In genomic region chr2:148999451-148999891, GRCh38 we compare ENCODE assay signal across 23 cellular contexts. TPM values are rescaled to one million over a fixed set of nuclear protein-coding genes. Genes with fewer than 3 reads are reported as not detected.
DNase-seq lines count a peak whose midpoint lies in the region; ATAC-seq, FAIRE-seq and TF ChIP-seq lines count a peak whose summit lies in the region.
"Had no signal": no experiment of that assay in that cellular context is flagged by ENCODE, and none has a peak within 500 bp of the region (broad histone marks: within the 10 kb centered on the region; RNA-seq: fewer than 3 reads in every experiment).

No MANE protein-coding gene starts in this region.

- no peak for TF ChIP-seq POLR2A in H1 (IDR thresholded peaks at IDR 0.05; ENCODE audit: control extremely low read depth in 1 of 2, low read depth in 2 of 2, low read length in 2 of 2)

- H2AFZ ChIP-seq in H1 (ENCODE audit: low read length), result no peak overlapping the region
- H2AFZ ChIP-seq in MM.1S (ENCODE audit: low read length), result no peak overlapping the region

- H3K4me3 ChIP-seq in H1 (ENCODE audit: extremely low read depth in 1 of 4, insufficient read depth in 2 of 4, low read depth in 3 of 4, low read length in 4 of 4) (peak overlapping the region; percentile 4 to 46 (median 18); a peak in 5 of 8 replicates), mucosa of rectum (ENCODE audit: low read length in 2 of 2) (peak overlapping the region; percentile 25 to 31), MM.1S (ENCODE audit: low read length) (no peak overlapping the region)
- H3K4me3 ChIP-seq: breast epithelium, heart right ventricle, upper lobe of right lung had no signal

- H3K9me2 ChIP-seq in MM.1S (replicated peaks; ENCODE audit: insufficient read depth, low read length), result no peaks in the 10 kb centered on the region

- H3K23ac ChIP-seq in H1 (ENCODE audit: insufficient read length), result no peak overlapping the region

- no peak for ATAC-seq in HG03025 (IDR thresholded peaks at IDR 0.05; ENCODE audit: low FRiP score, unreplicated experiment)
- ATAC-seq: CD8-positive, alpha-beta T cell; heart right ventricle; left lobe of liver; upper lobe of right lung had no signal

- H3K9me3 ChIP-seq in H1 (ENCODE audit: insufficient read depth in 2 of 2, low read depth in 1 of 2, low read length in 1 of 2), result peaks cover 5 to 15% of the 10 kb centered on the region in 2 experiments; a peak in 3 of 4 replicates
- no peaks in the 10 kb centered on the region for H3K9me3 ChIP-seq in mucosa of rectum (ENCODE audit: control insufficient read depth in 2 of 2, low read length in 2 of 2)
- H3K9me3 ChIP-seq in MM.1S (replicated peaks; ENCODE audit: insufficient read depth, low read length), result no peaks in the 10 kb centered on the region
- H3K9me3 ChIP-seq: breast epithelium, esophagus muscularis mucosa, heart right ventricle, upper lobe of right lung had no signal

- H3K14ac ChIP-seq in H1 (ENCODE audit: insufficient read length), result no peak overlapping the region

- WGBS in H1 (ENCODE audit: extremely low coverage in 1 of 2, insufficient coverage in 1 of 2, insufficient read length in 1 of 2, insufficient replicate concordance in 2 of 2, low coverage in 1 of 2, low lambda C conversion rate in 2 of 2, missing lambda C conversion rate in 1 of 2), 2 experiments, result 23% methylated on average over 6 of the region's 7 CpGs; no CpG with 5 or more reads in 1 of the 2 experiments

- no peak overlapping the region for H4K8ac ChIP-seq in H1 (ENCODE audit: extremely low read depth, insufficient read depth, low read length)

- peak overlapping the region; percentile 72; the same call in 1 of the 2 replicates for H3K18ac ChIP-seq in H1 (ENCODE audit: extremely low read depth, low read length)

- peak overlapping the region; percentile 69; the same call in 1 of the 2 replicates for H2BK5ac ChIP-seq in H1 (ENCODE audit: low read depth, low read length)

- H4K20me1 ChIP-seq in H1 (replicated peaks in 1 of 2; ENCODE audit: control insufficient read depth in 1 of 2, insufficient read depth in 2 of 2, low read length in 2 of 2), result no peaks in the 10 kb centered on the region
- H4K20me1 ChIP-seq in MM.1S (ENCODE audit: insufficient read depth, low read length), result no peaks in the 10 kb centered on the region

- H2BK20ac ChIP-seq in H1 (ENCODE audit: low read length), result peak overlapping the region; percentile 68; the same call in 1 of the 2 replicates

- H3K23me2 ChIP-seq in H1 (ENCODE audit: low read depth, low read length), result peaks cover 3% of the 10 kb centered on the region; the same call in 1 of the 2 replicates

- H3K36me3 ChIP-seq in H1 (ENCODE audit: control insufficient read depth in 2 of 4, insufficient read depth in 4 of 4, low read length in 3 of 4), result peaks cover 7 to 33% (median 20%) of the 10 kb centered on the region in 4 experiments
- H3K36me3 ChIP-seq in mucosa of rectum (ENCODE audit: control insufficient read depth in 2 of 2, insufficient read depth in 2 of 2, low read length in 2 of 2), result no peaks in the 10 kb centered on the region
- no peaks in the 10 kb centered on the region for H3K36me3 ChIP-seq in MM.1S (replicated peaks; ENCODE audit: insufficient read depth, low read length)
- H3K36me3 ChIP-seq: breast epithelium, esophagus muscularis mucosa, heart right ventricle, upper lobe of right lung had no signal

- H2AK5ac ChIP-seq in H1 (ENCODE audit: low read depth, low read length), result no peak overlapping the region

- H3K4ac ChIP-seq in H1 (replicated peaks; ENCODE audit: insufficient read length, low read depth, low read length), result peak overlapping the region; percentile 40

- H3K56ac ChIP-seq in H1 (replicated peaks; ENCODE audit: insufficient read length, low read depth, low read length), result no peak overlapping the region

- FAIRE-seq in H1 (lab: Jason Lieb, UNC), result no peak
- FAIRE-seq: HTR-8/SVneo had no signal

- H3K4me2 ChIP-seq in H1 (ENCODE audit: insufficient read depth in 1 of 2, low read depth in 2 of 2, low read length in 2 of 2) (peak overlapping the region; percentile 63 to 70), MM.1S (ENCODE audit: low read depth, low read length) (no peak overlapping the region)

- CTCF ChIA-PET in H1 (lab: Charles Lee; ENCODE audit: partially characterized antibody), result interaction anchor here (0.9 to 2.5 kb wide), 3 partner anchors 14 to 18 kb away, joined by 3 to 14 read pairs (median 3); no protein-coding TSS in a partner anchor

- no peaks in the 10 kb centered on the region for H3F3A ChIP-seq in MM.1S (ENCODE audit: insufficient read depth, low read length)

- H3K9ac ChIP-seq in H1 (replicated peaks in 1 of 4; ENCODE audit: extremely low read depth in 1 of 4, low read depth in 3 of 4, low read length in 3 of 4), result no peak overlapping the region; a peak in 1 of 7 replicates
- peak overlapping the region in 1 of 2 donors; percentile 47 for H3K9ac ChIP-seq in mucosa of rectum (ENCODE audit: low read depth in 1 of 2, low read length in 2 of 2)
- H3K9ac ChIP-seq in MM.1S (ENCODE audit: low read length), result no peak overlapping the region

- peak overlapping the region; percentile 48; the same call in 1 of the 2 replicates for H2BK15ac ChIP-seq in H1 (ENCODE audit: low read length)

- peak overlapping the region; percentile 11; the same call in 1 of the 2 replicates for H3K27ac ChIP-seq in H1 (ENCODE audit: low read depth, low read length)
- peak overlapping the region; percentile 49 to 73 for H3K27ac ChIP-seq in mucosa of rectum (ENCODE audit: low read depth in 2 of 2, low read length in 2 of 2)
- no peak overlapping the region for H3K27ac ChIP-seq in MM.1S (ENCODE audit: low read length)
- H3K27ac ChIP-seq: breast epithelium, esophagus muscularis mucosa, heart right ventricle, upper lobe of right lung had no signal

- no peak overlapping the region for H2BK12ac ChIP-seq in H1 (ENCODE audit: low read depth, low read length)

- TF ChIP-seq EP300 in H1 (IDR thresholded peaks at IDR 0.05; ENCODE audit: borderline replicate concordance in 1 of 2, low read depth in 2 of 2, low read length in 2 of 2), result no peak

- H3K79me1 ChIP-seq in H1 (ENCODE audit: low read depth, low read length), result no peaks in the 10 kb centered on the region

- TF ChIP-seq RAD21 in H1 (IDR thresholded peaks at IDR 0.05 in 1 of 2, conservative IDR thresholded peaks at IDR 0.05 in 1 of 2; ENCODE audit: low read depth in 2 of 2, low read length in 2 of 2), result no peak

- H2BK120ac ChIP-seq in H1 (replicated peaks; ENCODE audit: low read depth, low read length), result peak overlapping the region; percentile 69

- H3K4me1 ChIP-seq in H1 (replicated peaks in 1 of 4; ENCODE audit: control insufficient read depth in 3 of 4, insufficient read depth in 4 of 4, low read length in 3 of 4) (peaks cover 6 to 26% (median 22%) of the 10 kb centered on the region in 4 experiments; a peak in 6 of 7 replicates), mucosa of rectum (ENCODE audit: control insufficient read depth in 2 of 2, insufficient read depth in 2 of 2, low read length in 2 of 2) (peaks cover 8 to 12% of the 10 kb centered on the region in 2 donors), MM.1S (ENCODE audit: low read length) (no peaks in the 10 kb centered on the region)
- H3K4me1 ChIP-seq: esophagus muscularis mucosa, upper lobe of right lung had no signal

- DNase-seq in AG20443 (ENCODE audit: low spot score) (peak; percentile 21), HuH-7 (ENCODE audit: low spot score) (peak; percentile 58), H1 (ENCODE audit: low read depth in 1 of 2, low spot score in 2 of 2) (no peak), midbrain (lab: John Stamatoyannopoulos, UW) (no peak), MM.1S (no peak), CD1c-positive myeloid dendritic cell (ENCODE audit: extremely low spot score) (no peak)
- DNase-seq: activated T-cell treated with anti-CD3 and anti-CD28 coated beads, Interleukin-2, amount 50 U/mL, for 1 hour; CD8-positive, alpha-beta T cell; GOT3; heart right ventricle; NCI-H2081 treated with DMSO at 0.1 percent for 48 hours; NCI-H524 treated with DMSO at 0.1 percent for 48 hours; RPMI8226; stimulated activated naive CD8-positive, alpha-beta T cell treated with anti-CD3 and anti-CD28 coated beads, Interleukin-15, Interleukin-2, amounts not matched to agents 100 U/mL and 50 U/mL, for 24 hours; upper lobe of right lung had no signal

- H4K91ac ChIP-seq in H1 (replicated peaks; ENCODE audit: insufficient read length, low read length), result peak overlapping the region; percentile 90

- H3K79me2 ChIP-seq in H1 (ENCODE audit: control insufficient read depth in 1 of 2, insufficient read depth in 2 of 2, low read length in 2 of 2) (no peaks in the 10 kb centered on the region), MM.1S (ENCODE audit: low read length) (no peaks in the 10 kb centered on the region)

- POLR2A ChIA-PET in H1 (lab: Charles Lee; ENCODE audit: partially characterized antibody), result no interaction called here

- TF ChIP-seq CTCF in H1 (IDR thresholded peaks at IDR 0.05; ENCODE audit: control extremely low read depth in 1 of 3, insufficient read depth in 1 of 3, low read depth in 1 of 3, low read length in 3 of 3) (no peak), MM.1S (IDR thresholded peaks at IDR 0.05; ENCODE audit: low read length) (no peak)

- peak overlapping the region; percentile 1 for H4K5ac ChIP-seq in H1 (ENCODE audit: insufficient read length, low read depth, low read length)

- H3K27me3 ChIP-seq in H1 (replicated peaks in 1 of 4; ENCODE audit: control insufficient read depth in 3 of 4, extremely low read depth in 1 of 4, insufficient read depth in 3 of 4, low read length in 3 of 4) (no peaks in the 10 kb centered on the region), mucosa of rectum (ENCODE audit: control insufficient read depth in 2 of 2, insufficient read depth in 2 of 2, low read length in 2 of 2) (no peaks in the 10 kb centered on the region), MM.1S (replicated peaks; ENCODE audit: insufficient read depth, low read length) (no peaks in the 10 kb centered on the region)
- H3K27me3 ChIP-seq: breast epithelium, esophagus muscularis mucosa, upper lobe of right lung had no signal

TF ChIP-seq in H1, 55 proteins besides CTCF, POLR2A, EP300 and RAD21 (continues in another document):
- TF ChIP-seq YY1 (IDR thresholded peaks at IDR 0.05; ENCODE audit: low read depth, low read length) (peak; percentile 30; the same call in 1 of the 2 replicates), RBBP5 (IDR thresholded peaks at IDR 0.05; ENCODE audit: borderline replicate concordance, low read depth, low read length) (0 out of 2 replicates have a peak, but pooled peaks have one; percentile 55), SIX5 (IDR thresholded peaks at IDR 0.05; ENCODE audit: low read depth, low read length) (no peak), KDM5A (IDR thresholded peaks at IDR 0.05; ENCODE audit: low read length) (no peak), NRF1 (IDR thresholded peaks at IDR 0.05; ENCODE audit: low read depth, low read length) (no peak)

RNA-seq across cellular contexts. Expression of gene LYPD6B, which starts 39.0 kb away (rescaled TPM):
- total RNA-seq in H1 (2021; fragmentation: NEBNext Ultra II Directional; extraction: Animal tissue kit (Norgen Biotek cat#: 25700)), result 2.2 and 3.0 TPM in 2 replicates
- polyA plus RNA-seq in H1 (2011; rRNA removed), result 2.5 and 3.5 TPM in 2 replicates
- polyA plus RNA-seq in H1 (2011; cell fraction: cytosol; rRNA removed), result 3.1 TPM
- 4.6 TPM for polyA plus RNA-seq in H1 (2011; cell fraction: nucleus; rRNA removed)
- 2.3 to 3.7 TPM (median 3.5 TPM) in 4 replicates for polyA plus RNA-seq in H1 (2012, experiment 1 of 2)
- 1.2 TPM for polyA plus RNA-seq in H1 (2012, experiment 2 of 2)
- 1.2 TPM for polyA plus RNA-seq in H1 (2013, experiment 1 of 2)
- 1.4 TPM for polyA plus RNA-seq in H1 (2013, experiment 2 of 2)
- 1.4 and 2.0 TPM in 2 replicates for polyA minus RNA-seq in H1 (2011; rRNA and poly(A)+ RNA removed)
- polyA minus RNA-seq in H1 (2011; cell fraction: cytosol; rRNA and poly(A)+ RNA removed), result not detected
- polyA minus RNA-seq in H1 (2011; cell fraction: nucleus; rRNA and poly(A)+ RNA removed), result 1.00 TPM
- total RNA-seq: activated naive CD4-positive, alpha-beta T cell treated with anti-CD3 and anti-CD28 coated beads, Interleukin-2, amount 50 U/mL, for 72 hours; CD8-positive, alpha-beta T cell; esophagus muscularis mucosa; left lobe of liver; pulmonary artery endothelial cell had no signal
- polyA plus RNA-seq: heart right ventricle had no signal

Comparison
In these comparisons a context has a peak if more than half of its experiments do, and no peak if none do; other contexts are left out.
1. DNase-seq: peak in AG20443 (single experiment) and HuH-7 (single experiment); none in H1 (0 of 2), midbrain (single experiment), MM.1S (single experiment) and CD1c-positive myeloid dendritic cell (single experiment).